In the genomic region with DNA sequence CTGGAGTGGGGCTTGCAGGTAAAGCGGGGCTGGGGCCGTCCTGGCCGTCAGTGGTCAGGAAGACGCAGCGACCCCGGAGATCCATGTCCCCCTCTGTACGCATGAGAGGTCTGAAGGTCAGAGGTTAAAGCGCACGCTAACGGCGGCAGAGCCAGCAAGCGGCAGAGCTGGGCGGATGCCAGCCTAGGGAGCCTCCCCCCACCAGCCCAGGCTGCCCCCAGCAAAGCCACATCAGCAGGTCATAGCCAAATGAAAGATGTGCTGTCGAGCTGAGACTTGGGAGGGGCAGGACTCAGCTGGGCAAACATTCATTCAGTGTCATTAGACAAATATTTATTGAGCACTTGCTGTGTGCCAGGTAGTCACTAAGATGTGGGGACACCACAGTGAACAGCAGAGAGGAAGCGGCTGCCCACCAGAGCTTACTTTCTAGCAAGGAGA, we compare ENCODE assay signal across 8 cellular contexts. TPM values are rescaled to one million over a fixed set of nuclear protein-coding genes. Genes with fewer than 3 reads are reported as not detected.
DNase-seq lines count a peak whose midpoint lies in the region; ATAC-seq and TF ChIP-seq lines count a peak whose summit lies in the region.

No MANE protein-coding gene starts in this region.

- no peak for TF ChIP-seq CTCF in fibroblast of villous mesenchyme (IDR thresholded peaks at IDR 0.05; ENCODE audit: insufficient read depth, low read depth, low read length)
- TF ChIP-seq CTCF in thoracic aorta (IDR thresholded peaks at IDR 0.05): no peak

- H3K9me3 ChIP-seq in thoracic aorta: no peaks in the 10 kb centered on the region

- no peaks in the 10 kb centered on the region for H3K36me3 ChIP-seq in thoracic aorta

- no peak for ATAC-seq in thoracic aorta (ENCODE audit: insufficient number of reproducible peaks, low FRiP score, low read depth)

- DNase-seq in activated naive CD4-positive, alpha-beta T cell treated with Interleukin-2 at 50 U/mL for 16 hours: peak; percentile 27
- no peak for DNase-seq in activated naive CD4-positive, alpha-beta T cell treated with anti-CD3 and anti-CD28 coated beads, Interleukin-2, amount 50 U/mL, for 16 hours
- DNase-seq in NCI-H345 (lab: John Stamatoyannopoulos, UW) (peak; percentile 54), fibroblast of villous mesenchyme (ENCODE audit: low read depth) (no peak), thoracic aorta (ENCODE audit: low spot score) (no peak), DMS153 treated with DMSO at 0.1 percent for 48 hours (lab: John Stamatoyannopoulos, UW; ENCODE audit: unreplicated experiment) (no peak), Kasumi-1 (lab: John Stamatoyannopoulos, UW) (no peak), H4 (ENCODE audit: low spot score) (no peak)

- H3K27ac ChIP-seq in thoracic aorta: no peak overlapping the region

- H3K4me1 ChIP-seq in thoracic aorta (ENCODE audit: control insufficient read depth in 1 of 2, low read depth in 2 of 2): peaks cover 0 to 17% of the 10 kb centered on the region in 2 donors

- H3K27me3 ChIP-seq in thoracic aorta (replicated peaks; ENCODE audit: insufficient read depth): peaks cover 10% of the 10 kb centered on the region

- H3K4me3 ChIP-seq in fibroblast of villous mesenchyme (ENCODE audit: low read depth, low read length): peak overlapping the region; percentile 18
- peak overlapping the region; percentile 70 for H3K4me3 ChIP-seq in thoracic aorta

RNA-seq across cellular contexts. Expression of gene JAKMIP1, which starts 0.6 kb away (rescaled TPM):
- total RNA-seq in fibroblast of villous mesenchyme: not detected in 2 replicates
- under 1 TPM; 0.28 to 0.81 TPM for total RNA-seq in thoracic aorta
- total RNA-seq in H4 (2014; rRNA removed; shearing (Covaris generic)): 0.21 and 0.64 TPM in 2 replicates

Comparison
In these comparisons a context has a peak if more than half of its experiments do, and no peak if none do; other contexts are left out.
1. DNase-seq: peak in activated naive CD4-positive, alpha-beta T cell treated with Interleukin-2 at 50 U/mL for 16 hours (single experiment) and NCI-H345 (single experiment); none in activated naive CD4-positive, alpha-beta T cell treated with anti-CD3 and anti-CD28 coated beads, Interleukin-2, amount 50 U/mL, for 16 hours (single experiment), fibroblast of villous mesenchyme (single experiment), thoracic aorta (single experiment), DMS153 treated with DMSO at 0.1 percent for 48 hours (single experiment), Kasumi-1 (0 of 2) and H4 (single experiment).